ENCODE assay signal across 1 cellular context in the genomic region with DNA sequence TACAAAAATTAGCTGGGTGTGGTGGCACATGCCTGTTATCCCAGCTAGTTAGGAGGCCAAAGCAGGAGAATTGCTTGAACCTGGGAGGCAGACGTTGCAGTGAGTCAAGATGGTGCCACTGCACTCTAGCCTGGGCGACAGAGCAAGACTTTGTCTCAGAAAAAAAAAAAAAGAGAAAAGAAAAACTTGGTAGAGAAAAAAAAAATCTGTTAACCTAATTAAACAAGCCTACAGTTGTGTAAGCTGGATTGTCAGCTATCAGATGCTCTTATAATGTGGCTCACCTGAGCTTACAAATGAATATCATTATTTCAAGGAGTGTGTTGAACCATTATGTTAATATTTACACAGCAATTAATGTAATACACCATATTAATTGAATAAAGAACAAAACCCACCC.
A peak's percentile ranks its signal among the peaks of the same experiment; 100 is the strongest.
TF ChIP-seq lines count a peak whose summit lies in the region.

No MANE protein-coding gene starts in this region.

TF ChIP-seq in K562, 482 proteins besides CTCF, POLR2A, EP300 and RAD21:
- TF ChIP-seq TCF3 (CRISPR knock-in tag; IDR thresholded peaks at IDR 0.05) (no peak), FOXA3 (CRISPR knock-in tag; conservative IDR thresholded peaks at IDR 0.05 in 1 of 2, IDR thresholded peaks at IDR 0.05 in 1 of 2) (peak in 1 of 2 experiments; percentile 29; a peak in 1 of 4 replicates), ZNF76 (CRISPR knock-in tag; IDR thresholded peaks at IDR 0.05; ENCODE audit: borderline replicate concordance) (no peak), OTX1 (CRISPR knock-in tag; IDR thresholded peaks at IDR 0.05) (no peak), ADNP (tag; IDR thresholded peaks at IDR 0.05) (0 out of 2 replicates have a peak, but pooled peaks have one; percentile 47)
- TF ChIP-seq, protein P1, sequence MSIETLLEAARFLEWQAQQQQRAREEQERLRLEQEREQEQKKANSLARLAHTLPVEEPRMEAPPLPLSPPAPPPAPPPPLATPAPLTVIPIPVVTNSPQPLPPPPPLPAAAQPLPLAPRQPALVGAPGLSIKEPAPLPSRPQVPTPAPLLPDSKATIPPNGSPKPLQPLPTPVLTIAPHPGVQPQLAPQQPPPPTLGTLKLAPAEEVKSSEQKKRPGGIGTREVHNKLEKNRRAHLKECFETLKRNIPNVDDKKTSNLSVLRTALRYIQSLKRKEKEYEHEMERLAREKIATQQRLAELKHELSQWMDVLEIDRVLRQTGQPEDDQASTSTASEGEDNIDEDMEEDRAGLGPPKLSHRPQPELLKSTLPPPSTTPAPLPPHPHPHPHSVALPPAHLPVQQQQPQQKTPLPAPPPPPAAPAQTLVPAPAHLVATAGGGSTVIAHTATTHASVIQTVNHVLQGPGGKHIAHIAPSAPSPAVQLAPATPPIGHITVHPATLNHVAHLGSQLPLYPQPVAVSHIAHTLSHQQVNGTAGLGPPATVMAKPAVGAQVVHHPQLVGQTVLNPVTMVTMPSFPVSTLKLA (conservative IDR thresholded peaks at IDR 0.05) = 0 out of 4 replicates have a peak, but pooled peaks of 1 of the 2 experiments have one; percentile 25
- TF ChIP-seq, protein P2, sequence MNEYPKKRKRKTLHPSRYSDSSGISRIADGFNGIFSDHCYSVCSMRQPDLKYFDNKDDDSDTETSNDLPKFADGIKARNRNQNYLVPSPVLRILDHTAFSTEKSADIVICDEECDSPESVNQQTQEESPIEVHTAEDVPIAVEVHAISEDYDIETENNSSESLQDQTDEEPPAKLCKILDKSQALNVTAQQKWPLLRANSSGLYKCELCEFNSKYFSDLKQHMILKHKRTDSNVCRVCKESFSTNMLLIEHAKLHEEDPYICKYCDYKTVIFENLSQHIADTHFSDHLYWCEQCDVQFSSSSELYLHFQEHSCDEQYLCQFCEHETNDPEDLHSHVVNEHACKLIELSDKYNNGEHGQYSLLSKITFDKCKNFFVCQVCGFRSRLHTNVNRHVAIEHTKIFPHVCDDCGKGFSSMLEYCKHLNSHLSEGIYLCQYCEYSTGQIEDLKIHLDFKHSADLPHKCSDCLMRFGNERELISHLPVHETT (CRISPR knock-in tag; conservative IDR thresholded peaks at IDR 0.05 in 1 of 2, IDR thresholded peaks at IDR 0.05 in 1 of 2) = peak in 1 of 2 experiments; percentile 57; a peak in 2 of 4 replicates
